8 cellular contexts compared by ENCODE assay signal in the genomic region with DNA sequence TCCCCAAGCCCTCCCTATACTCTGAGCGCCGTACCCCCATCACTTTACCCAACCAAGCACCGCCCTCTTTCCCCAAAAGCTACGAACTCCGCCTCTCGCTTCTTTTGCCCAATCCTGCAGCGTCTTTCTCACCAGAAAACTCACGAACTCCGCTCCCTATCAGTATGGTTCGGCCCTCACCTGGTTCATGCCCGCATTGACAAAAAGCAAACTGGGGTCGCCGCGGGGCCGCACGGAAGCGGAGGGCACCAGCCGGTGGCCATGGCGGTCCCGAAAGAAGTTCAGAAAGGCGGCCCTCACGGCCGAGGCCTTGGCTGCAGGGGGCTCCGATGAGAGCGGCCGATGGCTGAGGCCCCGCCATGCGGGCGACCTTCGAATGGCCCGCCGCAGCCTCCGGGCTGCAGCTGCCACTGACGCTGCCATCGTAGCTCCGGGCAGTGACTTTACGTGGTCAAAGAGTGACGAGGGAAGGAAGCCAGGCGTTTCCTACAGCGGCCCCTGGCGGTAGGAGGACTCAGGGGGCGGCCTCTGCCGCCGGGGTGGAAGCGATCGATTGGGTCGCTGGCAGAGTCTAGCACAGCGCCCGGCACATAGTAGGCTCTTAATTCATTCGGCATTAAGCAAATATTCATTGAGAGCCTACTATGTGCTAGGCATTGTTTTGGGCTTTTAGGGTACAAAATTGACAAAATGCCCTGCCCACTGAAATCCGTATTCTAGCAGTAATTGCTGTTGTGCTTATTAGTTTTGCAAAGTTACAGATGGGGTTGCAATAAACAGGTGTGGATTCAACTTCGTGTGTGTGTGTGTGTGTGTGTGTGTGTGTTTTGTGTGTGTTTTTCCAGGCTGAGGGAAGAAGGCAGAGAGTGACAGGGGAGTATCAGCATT. TPM values are rescaled to one million over a fixed set of nuclear protein-coding genes. Genes with fewer than 3 reads are reported as not detected.
DNase-seq lines count a peak whose midpoint lies in the region; ATAC-seq and TF ChIP-seq lines count a peak whose summit lies in the region.

A gene (minus strand): TSS at position 447 of the 888 bp plus-strand sequence. CDS start 24 bp downstream, at position 423.

- POLR2A ChIA-PET in CD8-positive, alpha-beta memory T cell (lab: Charles Lee), result interaction anchor here (1.3 kb wide), 1 partner anchor 67 kb away, joined by 8 read pairs; a partner anchor contains a TSS
- POLR2A ChIA-PET in activated CD4-positive, alpha-beta memory T cell treated with anti-CD3 and anti-CD28 coated beads, Interleukin-2, amount 10 ng/mL, durations not matched to agents 7 days and 5 days (lab: Charles Lee), result interaction anchor here (0.9 to 3.1 kb wide), 12 partner anchors 9 to 181 kb away, joined by 3 to 13 read pairs (median 4); a partner anchor contains a TSS

- H3K4me1 ChIP-seq in CD8-positive, alpha-beta memory T cell (ENCODE audit: insufficient read depth, low read length), result peaks cover 11% of the 10 kb centered on the region
- H3K4me1 ChIP-seq in ectodermal cell (ENCODE audit: control insufficient read depth, insufficient read depth, low read length), result peaks cover 6% of the 10 kb centered on the region
- H3K4me1 ChIP-seq in lower lobe of right lung, result peaks cover 11% of the 10 kb centered on the region

- H3K27me3 Mint-ChIP-seq in CD8-positive, alpha-beta memory T cell, result peaks cover 4 to 6% of the 10 kb centered on the region in 2 donors
- peaks cover 13% of the 10 kb centered on the region for H3K27me3 Mint-ChIP-seq in activated CD4-positive, alpha-beta memory T cell treated with anti-CD3 and anti-CD28 coated beads, Interleukin-2, amount 10 ng/mL, durations not matched to agents 7 days and 5 days

- H3K27ac ChIP-seq in CD8-positive, alpha-beta memory T cell (ENCODE audit: low read depth, low read length), result peak within 1 kb of the TSS; percentile 86
- H3K27ac ChIP-seq in ectodermal cell (ENCODE audit: insufficient read depth, low read depth, low read length, poor library complexity, severe bottlenecking) (peak within 1 kb of the TSS; percentile 77), lower lobe of right lung (peak within 1 kb of the TSS; percentile 79)

- H3K4me3 ChIP-seq in CD8-positive, alpha-beta memory T cell (ENCODE audit: low read length), result peak within 1 kb of the TSS; percentile 85
- H3K4me3 ChIP-seq in ectodermal cell (ENCODE audit: insufficient read depth, low read depth, low read length), result peak within 1 kb of the TSS; percentile 87
- peak within 1 kb of the TSS; percentile 88 for H3K4me3 ChIP-seq in lower lobe of right lung

- H3K36me3 Mint-ChIP-seq in CD8-positive, alpha-beta memory T cell, result peaks cover 3 to 44% (median 4%) of the 10 kb centered on the region in 3 donors
- peaks cover 16% of the 10 kb centered on the region for H3K36me3 Mint-ChIP-seq in activated CD4-positive, alpha-beta memory T cell treated with anti-CD3 and anti-CD28 coated beads, Interleukin-2, amount 10 ng/mL, durations not matched to agents 7 days and 5 days (ENCODE audit: low read depth)

- no peaks in the 10 kb centered on the region for H3K27me3 ChIP-seq in CD8-positive, alpha-beta memory T cell (ENCODE audit: insufficient read depth, low read length, poor library complexity, severe bottlenecking)
- no peaks in the 10 kb centered on the region for H3K27me3 ChIP-seq in ectodermal cell (ENCODE audit: control insufficient read depth, insufficient read depth, low read length, poor library complexity, severe bottlenecking)
- no peaks in the 10 kb centered on the region for H3K27me3 ChIP-seq in lower lobe of right lung (ENCODE audit: low read depth)

- peak; percentile 99 for TF ChIP-seq CTCF in lower lobe of right lung (IDR thresholded peaks at IDR 0.05)

- peak within 1 kb of the TSS; percentile 69 to 97 (median 96) for H3K27ac Mint-ChIP-seq in CD8-positive, alpha-beta memory T cell
- peak within 1 kb of the TSS; percentile 84 for H3K27ac Mint-ChIP-seq in activated CD4-positive, alpha-beta memory T cell treated with anti-CD3 and anti-CD28 coated beads, Interleukin-2, amount 10 ng/mL, durations not matched to agents 7 days and 5 days

- ATAC-seq in GM19397 (IDR thresholded peaks at IDR 0.05; ENCODE audit: unreplicated experiment) (peak; percentile 80), HG03571 (IDR thresholded peaks at IDR 0.05; ENCODE audit: unreplicated experiment) (peak; percentile 90), lower lobe of right lung (peak; percentile 97)

- peaks cover 32% of the 10 kb centered on the region for H3K36me3 ChIP-seq in CD8-positive, alpha-beta memory T cell (ENCODE audit: insufficient read depth, low read length)
- peaks cover 23% of the 10 kb centered on the region for H3K36me3 ChIP-seq in ectodermal cell (ENCODE audit: control insufficient read depth, insufficient read depth, low read length)
- peaks cover 33% of the 10 kb centered on the region for H3K36me3 ChIP-seq in lower lobe of right lung

- H3K4me3 Mint-ChIP-seq in CD8-positive, alpha-beta memory T cell, result peak within 1 kb of the TSS; percentile 94 to 98 (median 96)
- peak within 1 kb of the TSS; percentile 96 for H3K4me3 Mint-ChIP-seq in activated CD4-positive, alpha-beta memory T cell treated with anti-CD3 and anti-CD28 coated beads, Interleukin-2, amount 10 ng/mL, durations not matched to agents 7 days and 5 days

- intact Hi-C loops in lower lobe of right lung (cut with DNase I), result no loop called here

- peak; percentile 83 to 92 (median 87) for DNase-seq in CD8-positive, alpha-beta memory T cell
- DNase-seq in NCI-H82 (lab: John Stamatoyannopoulos, UW) (peak; percentile 95), lower lobe of right lung (peak; percentile 90)
- peak; percentile 92 for DNase-seq in activated CD4-positive, alpha-beta memory T cell treated with anti-CD3 and anti-CD28 coated beads, Interleukin-2, amount 10 ng/mL, durations not matched to agents 7 days and 5 days
- DNase-seq in stimulated activated CD4-positive, alpha-beta T cell treated with anti-CD3 and anti-CD28 coated beads, TNF-alpha, amount 100 ng/mL, for 1 hour (ENCODE audit: low read depth in 3 of 3, low spot score in 1 of 3), result peak; percentile 80 to 95 (median 83)

- CTCF ChIA-PET in CD8-positive, alpha-beta memory T cell (lab: Charles Lee), result interaction anchor here (0.7 to 1.9 kb wide), 17 partner anchors 10 to 216 kb away, joined by 3 to 13 read pairs (median 4); a partner anchor contains a TSS
- CTCF ChIA-PET in activated CD4-positive, alpha-beta memory T cell treated with anti-CD3 and anti-CD28 coated beads, Interleukin-2, amount 10 ng/mL, durations not matched to agents 7 days and 5 days (lab: Charles Lee), result interaction anchor here (0.7 to 3.4 kb wide), 24 partner anchors 9 to 140 kb away, joined by 3 to 24 read pairs (median 4); a partner anchor contains a TSS

- H3K4me1 Mint-ChIP-seq in CD8-positive, alpha-beta memory T cell, result peaks cover 16 to 23% (median 21%) of the 10 kb centered on the region in 3 donors
- peaks cover 18% of the 10 kb centered on the region for H3K4me1 Mint-ChIP-seq in activated CD4-positive, alpha-beta memory T cell treated with anti-CD3 and anti-CD28 coated beads, Interleukin-2, amount 10 ng/mL, durations not matched to agents 7 days and 5 days

- H3K9me3 ChIP-seq in CD8-positive, alpha-beta memory T cell (ENCODE audit: low read length), result no peaks in the 10 kb centered on the region
- H3K9me3 ChIP-seq in ectodermal cell (ENCODE audit: control insufficient read depth, low read length) (no peaks in the 10 kb centered on the region), lower lobe of right lung (no peaks in the 10 kb centered on the region)

- H3K9me3 Mint-ChIP-seq in CD8-positive, alpha-beta memory T cell, result no peaks in the 10 kb centered on the region
- H3K9me3 Mint-ChIP-seq in activated CD4-positive, alpha-beta memory T cell treated with anti-CD3 and anti-CD28 coated beads, Interleukin-2, amount 10 ng/mL, durations not matched to agents 7 days and 5 days, result no peaks in the 10 kb centered on the region

- 4 to 5% methylated on average over 52 of the region's 52 CpGs for WGBS in ectodermal cell, 2 experiments

RNA-seq across cellular contexts. Expression of the gene that starts here (rescaled TPM):
- total RNA-seq in CD8-positive, alpha-beta memory T cell, result 10 to 100 TPM; 25.8 to 27.7 TPM
- 10.4 TPM for polyA plus RNA-seq in CD8-positive, alpha-beta memory T cell
- 10 to 100 TPM; 14.8 to 15.0 TPM for total RNA-seq in activated CD4-positive, alpha-beta memory T cell treated with anti-CD3 and anti-CD28 coated beads, Interleukin-2, amount 10 ng/mL, durations not matched to agents 7 days and 5 days
- polyA plus RNA-seq in ectodermal cell (2013, experiment 1 of 4), result 19.8 TPM
- polyA plus RNA-seq in ectodermal cell (2013, experiment 2 of 4), result 19.7 TPM
- polyA plus RNA-seq in ectodermal cell (2013, experiment 3 of 4), result 17.3 TPM
- 17.0 TPM for polyA plus RNA-seq in ectodermal cell (2013, experiment 4 of 4)
- 12.0 TPM for total RNA-seq in lower lobe of right lung

Comparison
In these comparisons a context has a peak if more than half of its experiments do, and no peak if none do; other contexts are left out.
1. Peak in every context shown above with its lines: DNase-seq, ATAC-seq, H3K4me3 ChIP-seq and H3K27ac ChIP-seq.